7 cellular contexts compared by ENCODE assay signal in the genomic region with DNA sequence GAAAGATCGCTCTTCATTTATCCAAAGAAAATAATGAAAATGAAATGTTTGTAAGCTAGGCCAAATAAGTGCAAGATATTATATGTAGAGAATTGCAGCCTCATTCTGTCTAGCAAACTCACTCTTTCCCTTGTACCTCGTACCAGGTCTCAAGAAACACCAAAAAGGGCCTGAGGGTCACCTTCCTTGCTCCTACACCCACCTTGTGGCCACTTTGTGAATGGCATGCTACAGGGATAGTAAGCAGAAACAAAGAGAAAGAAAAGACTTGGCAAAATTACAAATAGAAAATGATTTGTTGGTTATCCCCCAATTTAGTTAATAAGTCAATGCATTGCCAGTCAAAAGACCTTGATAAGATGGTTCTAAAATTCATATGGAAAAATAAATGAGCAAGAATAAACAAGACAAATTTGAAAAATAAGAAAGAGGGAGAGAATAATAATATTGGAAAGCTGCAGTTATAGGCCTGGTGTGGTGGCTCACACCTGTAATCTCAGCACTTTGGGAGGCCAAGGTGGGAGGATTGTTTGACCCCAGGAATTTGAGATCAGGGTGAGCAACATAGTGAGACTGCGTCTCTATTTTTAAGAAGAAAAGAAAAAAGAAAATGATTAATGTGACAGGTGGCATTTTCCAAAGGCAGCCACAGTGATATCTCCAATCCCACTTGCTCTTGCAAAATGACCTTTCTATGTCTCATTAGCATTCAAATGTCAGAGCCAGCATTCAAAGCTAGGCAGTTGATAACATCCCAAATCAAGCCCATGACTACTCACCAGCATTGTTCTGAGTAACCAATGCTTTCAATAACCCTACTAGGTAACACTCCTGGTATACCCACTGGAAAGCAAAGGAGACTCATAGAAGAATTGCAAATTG. TPM values are rescaled to one million over a fixed set of nuclear protein-coding genes. Genes with fewer than 3 reads are reported as not detected.
DNase-seq lines count a peak whose midpoint lies in the region; ATAC-seq, FAIRE-seq and TF ChIP-seq lines count a peak whose summit lies in the region.

No MANE protein-coding gene starts in this region.

- TF ChIP-seq POLR2A in GM12891 (IDR thresholded peaks at IDR 0.05; ENCODE audit: low read depth, low read length) = no peak

- ATAC-seq in HG03520 (IDR thresholded peaks at IDR 0.05; ENCODE audit: unreplicated experiment) = peak; percentile 45

- peak overlapping the region; percentile 78 for H3K27ac Mint-ChIP-seq in activated CD4-positive, alpha-beta memory T cell treated with anti-CD3 and anti-CD28 coated beads for 36 hours

- no peaks in the 10 kb centered on the region for H3K9me3 Mint-ChIP-seq in activated CD4-positive, alpha-beta memory T cell treated with anti-CD3 and anti-CD28 coated beads for 36 hours

- peak; percentile 71 for FAIRE-seq in GM12891 (lab: Jason Lieb, UNC)

- no peak overlapping the region for H3K4me3 Mint-ChIP-seq in activated CD4-positive, alpha-beta memory T cell treated with anti-CD3 and anti-CD28 coated beads for 36 hours

- CTCF ChIA-PET in activated CD4-positive, alpha-beta memory T cell treated with anti-CD3 and anti-CD28 coated beads for 36 hours (lab: Charles Lee) = interaction anchor here (0.6 to 4.9 kb wide), 28 partner anchors 15 to 445 kb away, joined by 3 to 77 read pairs (median 4); partner anchors contain the start of gene ARHGAP25

- POLR2A ChIA-PET in activated CD4-positive, alpha-beta memory T cell treated with anti-CD3 and anti-CD28 coated beads for 36 hours (lab: Charles Lee) = interaction anchor here (0.9 kb wide), 1 partner anchor 81 kb away, joined by 3 read pairs; no protein-coding TSS in a partner anchor

- peaks cover 36% of the 10 kb centered on the region for H3K4me1 Mint-ChIP-seq in activated CD4-positive, alpha-beta memory T cell treated with anti-CD3 and anti-CD28 coated beads for 36 hours (ENCODE audit: low read depth)

- H3K27me3 Mint-ChIP-seq in activated CD4-positive, alpha-beta memory T cell treated with anti-CD3 and anti-CD28 coated beads for 36 hours = no peaks in the 10 kb centered on the region

- intact Hi-C loops in activated CD4-positive, alpha-beta memory T cell treated with anti-CD3 and anti-CD28 coated beads for 36 hours (cut with micrococcal nuclease) = loop anchor here (2.0 to 10.0 kb wide), 5 partner anchors 31 to 658 kb away; partner anchors contain the start of gene PPP3R1

- H3K36me3 Mint-ChIP-seq in activated CD4-positive, alpha-beta memory T cell treated with anti-CD3 and anti-CD28 coated beads for 36 hours = no peaks in the 10 kb centered on the region

- peak; percentile 34 for DNase-seq in GM12891 (ENCODE audit: insufficient read length, low spot score)
- peak; percentile 55 for DNase-seq in NCI-H748 (lab: John Stamatoyannopoulos, UW; ENCODE audit: unreplicated experiment)
- DNase-seq in activated CD4-positive, alpha-beta memory T cell treated with anti-CD3 and anti-CD28 coated beads for 36 hours = peak; percentile 85
- DNase-seq in effector CD4-positive, alpha-beta T cell = peak; percentile 55
- peak; percentile 66 for DNase-seq in midbrain (lab: John Stamatoyannopoulos, UW)
- peak; percentile 33 to 53 for DNase-seq in stimulated activated CD8-positive, alpha-beta memory T cell treated with anti-CD3 and anti-CD28 coated beads, Interleukin-7, amount 100 ng/mL, for 48 hours (ENCODE audit: extremely low read depth in 1 of 2, low read depth in 1 of 2)

TF ChIP-seq in GM12891, 5 proteins besides CTCF, POLR2A, EP300 and RAD21:
- TF ChIP-seq SPI1 (IDR thresholded peaks at IDR 0.05; ENCODE audit: low read depth, low read length) = no peak
- TF ChIP-seq PAX5 (IDR thresholded peaks at IDR 0.05; ENCODE audit: insufficient read depth, low read length, severe bottlenecking) = no peak
- no peak for TF ChIP-seq TAF1 (IDR thresholded peaks at IDR 0.05; ENCODE audit: low read depth, low read length)
- no peak for TF ChIP-seq POLR2AphosphoS5 (IDR thresholded peaks at IDR 0.05; ENCODE audit: low read depth, low read length)
- TF ChIP-seq POU2F2 (IDR thresholded peaks at IDR 0.05; ENCODE audit: low read depth, low read length) = no peak

RNA-seq across cellular contexts. Expression of gene BMP10, which starts 38.8 kb away (rescaled TPM):
- polyA plus RNA-seq in GM12891 (2012; ENCODE audit: low read depth, missing spikeins) = not detected
- not detected for total RNA-seq in activated CD4-positive, alpha-beta memory T cell treated with anti-CD3 and anti-CD28 coated beads for 36 hours

RNA-seq across cellular contexts. Expression of gene GKN2, which starts 42.7 kb away (rescaled TPM):
- not detected for polyA plus RNA-seq in GM12891 (2012; ENCODE audit: low read depth, missing spikeins)
- not detected for total RNA-seq in activated CD4-positive, alpha-beta memory T cell treated with anti-CD3 and anti-CD28 coated beads for 36 hours

Comparison
In these comparisons a context has a peak if more than half of its experiments do, and no peak if none do; other contexts are left out.
1. Peak in every context shown above with its lines: DNase-seq and ATAC-seq.
2. DNase-seq: peak in every context shown above with its lines; median percentile 85 in activated CD4-positive, alpha-beta memory T cell treated with anti-CD3 and anti-CD28 coated beads for 36 hours; 66 in midbrain; 55 in NCI-H748; 55 in effector CD4-positive, alpha-beta T cell; 43 in stimulated activated CD8-positive, alpha-beta memory T cell treated with anti-CD3 and anti-CD28 coated beads, Interleukin-7, amount 100 ng/mL, for 48 hours; 34 in GM12891.